Comparison of ENCODE assay signal across 1 cellular context in genomic region chr4:31349907-31350306, GRCh38.
TF ChIP-seq lines count a peak whose summit lies in the region.

No MANE protein-coding gene starts in this region.

TF ChIP-seq in HCT116, 20 proteins besides CTCF, POLR2A, EP300 and RAD21 (continued from another document):
- TF ChIP-seq MAX (IDR thresholded peaks at IDR 0.05) (no peak), SIN3A (IDR thresholded peaks at IDR 0.05; ENCODE audit: low read depth) (no peak), EGR1 (IDR thresholded peaks at IDR 0.05; ENCODE audit: low read depth) (no peak), ZNF274 (IDR thresholded peaks at IDR 0.05; ENCODE audit: low read depth, low read length) (no peak), EZH2 (IDR thresholded peaks at IDR 0.05) (no peak), REST (IDR thresholded peaks at IDR 0.05; ENCODE audit: low read depth) (no peak), POLR2AphosphoS5 (IDR thresholded peaks at IDR 0.05; ENCODE audit: low read depth, low read length) (no peak), ZBTB33 (IDR thresholded peaks at IDR 0.05; ENCODE audit: extremely low read depth, insufficient replicate concordance, low read length) (no peak), SP1 (IDR thresholded peaks at IDR 0.05; ENCODE audit: low read depth) (no peak), FOSL1 (IDR thresholded peaks at IDR 0.05; ENCODE audit: low read depth) (no peak), CBX3 (IDR thresholded peaks at IDR 0.05; ENCODE audit: low read depth) (no peak)
